26 cellular contexts compared by ENCODE assay signal in genomic region chrX:29580560-29580959, GRCh38.
"Had no signal": no experiment of that assay in that cellular context is flagged by ENCODE, and none has a peak within 500 bp of the region (broad histone marks: within the 10 kb centered on the region; RNA-seq: fewer than 3 reads in every experiment).

No MANE protein-coding gene starts in this region.

- H3K9me3 ChIP-seq: esophagus muscularis mucosa, gastroesophageal sphincter, heart left ventricle, lower lobe of right lung, psoas muscle, sigmoid colon, stomach, thyroid gland, vagina had no signal

- H3K4me3 ChIP-seq: esophagus muscularis mucosa, gastroesophageal sphincter, heart left ventricle, lower lobe of right lung, psoas muscle, sigmoid colon, stomach, thyroid gland, vagina had no signal

- H3K4me1 ChIP-seq: esophagus muscularis mucosa, foreskin keratinocyte, gastroesophageal sphincter, heart left ventricle, lower lobe of right lung, psoas muscle, sigmoid colon, stomach, thyroid gland, vagina had no signal

- DNase-seq: effector memory CD4-positive, alpha-beta T cell; foreskin keratinocyte; heart left ventricle; hippocampal formation; immature natural killer cell; islet precursor cell; kidney glomerular epithelial cell; left ventricle myocardium superior; lower lobe of right lung; naive thymus-derived CD8-positive, alpha-beta T cell; nephron progenitor cell; nucleus accumbens; posterior cingulate gyrus; psoas muscle; right cardiac atrium; sigmoid colon; stimulated activated CD4-positive, alpha-beta T cell treated with anti-CD3 and anti-CD28 coated beads, Interleukin-2, amount 100 ng/mL, for 24 hours; stimulated activated CD4-positive, alpha-beta T cell treated with anti-CD3 and anti-CD28 coated beads, Interleukin-4, amount 100 ng/mL, for 24 hours; stimulated activated naive CD4-positive, alpha-beta T cell treated with Interleukin-2 at 50 U/mL for 16 hours; stomach; thyroid gland; trophoblast cell had no signal

- H3K27ac ChIP-seq: esophagus muscularis mucosa, foreskin keratinocyte, gastroesophageal sphincter, heart left ventricle, lower lobe of right lung, psoas muscle, sigmoid colon, stomach, thyroid gland, vagina had no signal

- ATAC-seq: foreskin keratinocyte; gastroesophageal sphincter; lower lobe of right lung; naive thymus-derived CD8-positive, alpha-beta T cell; psoas muscle; right cardiac atrium; stimulated activated effector memory CD8-positive, alpha-beta T cell treated with anti-CD3 and anti-CD28 coated beads, Interleukin-12 subunit alpha, Interleukin-12 subunit beta, amount 100 ng/mL, for 72 hours had no signal
